8 cellular contexts compared by ENCODE assay signal in genomic region chr10:11724938-11725776, GRCh38. TPM values are rescaled to one million over a fixed set of nuclear protein-coding genes. Genes with fewer than 3 reads are reported as not detected.
DNase-seq lines count a peak whose midpoint lies in the region; ATAC-seq, FAIRE-seq and TF ChIP-seq lines count a peak whose summit lies in the region.

No MANE protein-coding gene starts in this region.

- RAD21 ChIA-PET in HCT116 (lab: Charles Lee; ENCODE audit: low non-redundant PET in 1 of 2, low total read pairs in 2 of 2, uncharacterized antibody in 2 of 2, unreplicated experiment in 2 of 2): interaction anchor here (0.6 to 0.9 kb wide), 5 partner anchors 181 to 210 kb away, joined by 3 to 5 read pairs (median 3); no protein-coding TSS in a partner anchor

- H4K20me1 ChIP-seq in HCT116 (ENCODE audit: insufficient read depth): no peaks in the 10 kb centered on the region

- intact Hi-C loops in HCT116 (cut with micrococcal nuclease): loop anchor here (1.0 kb wide), 1 partner anchor 210 kb away; no protein-coding TSS in a partner anchor

- no peak overlapping the region for H3K27ac Mint-ChIP-seq in activated T-cell treated with anti-CD3 and anti-CD28 coated beads, Interleukin-2, amount 50 U/mL, for 72 hours

- TF ChIP-seq CTCF in HCT116 (IDR thresholded peaks at IDR 0.05 in 2 of 3, conservative IDR thresholded peaks at IDR 0.05 in 1 of 3; ENCODE audit: borderline replicate concordance in 1 of 3, insufficient read depth in 1 of 3, low read depth in 2 of 3, low read length in 2 of 3) (peak; percentile 77 to 84 (median 80)), brain microvascular endothelial cell (IDR thresholded peaks at IDR 0.05; ENCODE audit: low read depth, low read length, missing control alignments) (peak; percentile 80)

- no peak for DNase-seq in activated T-cell treated with anti-CD3 and anti-CD28 coated beads, Interleukin-2, amount 50 U/mL, for 72 hours
- DNase-seq in activated T-cell treated with anti-CD3 and anti-CD28 coated beads, Interleukin-2, amount 50 U/mL, for 48 hours: no peak
- DNase-seq in HCT116 (ENCODE audit: low read depth, low spot score) (peak; percentile 56), NCI-H446 treated with DMSO at 0.1 percent for 48 hours (lab: John Stamatoyannopoulos, UW) (peak; percentile 29), brain microvascular endothelial cell (peak; percentile 54), stromal cell of bone marrow (ENCODE audit: low read depth) (peak; percentile 45)

- peak overlapping the region; percentile 2; the same call in 1 of the 2 replicates for H3K4me2 ChIP-seq in HCT116 (ENCODE audit: low read length)

- H3K36me3 ChIP-seq in HCT116 (ENCODE audit: control insufficient read depth in 1 of 2, insufficient read depth in 2 of 2, low read length in 2 of 2): no peaks in the 10 kb centered on the region
- no peaks in the 10 kb centered on the region for H3K36me3 ChIP-seq in brain microvascular endothelial cell (replicated peaks)

- H3K27me3 ChIP-seq in HCT116 (ENCODE audit: insufficient read depth, low read length) (no peaks in the 10 kb centered on the region), brain microvascular endothelial cell (replicated peaks) (no peaks in the 10 kb centered on the region)

- peak; percentile 97 for FAIRE-seq in islet of Langerhans (lab: Jason Lieb, UNC)

- H3K9me2 ChIP-seq in HCT116 (ENCODE audit: insufficient read depth): no peaks in the 10 kb centered on the region

- in situ Hi-C loops in brain microvascular endothelial cell (cut with HindIII; ENCODE audit: low pct_ligation_motif_present, low sequenced_read_pairs): no loop called here

- H3K4me3 ChIP-seq in HCT116 (replicated peaks in 1 of 2; ENCODE audit: low read depth in 1 of 2, low read length in 2 of 2): no peak overlapping the region
- H3K4me3 ChIP-seq in brain microvascular endothelial cell (ENCODE audit: low read depth, low read length): no peak overlapping the region

- peaks cover 0 to 6% of the 10 kb centered on the region in 2 donors for H3K36me3 Mint-ChIP-seq in activated T-cell treated with anti-CD3 and anti-CD28 coated beads, Interleukin-2, amount 50 U/mL, for 72 hours (ENCODE audit: insufficient read depth in 2 of 2)

- H3K9ac ChIP-seq in HCT116 (ENCODE audit: low read length): no peak overlapping the region

- CTCF ChIA-PET in HCT116 (lab: Charles Lee): interaction anchor here (0.6 to 3.9 kb wide), 8 partner anchors 137 to 301 kb away, joined by 3 to 39 read pairs (median 4); no protein-coding TSS in a partner anchor

- peaks cover 49% of the 10 kb centered on the region for H3K27me3 Mint-ChIP-seq in activated T-cell treated with anti-CD3 and anti-CD28 coated beads, Interleukin-2, amount 50 U/mL, for 72 hours (ENCODE audit: low read depth)

- H2AFZ ChIP-seq in HCT116 (ENCODE audit: low read depth, low read length, poor library complexity, severe bottlenecking): peak overlapping the region; percentile 14

- no peak for TF ChIP-seq POLR2A in HCT116 (IDR thresholded peaks at IDR 0.05; ENCODE audit: borderline replicate concordance, extremely low read depth, insufficient read depth, insufficient read length)

- BruUV-seq in HCT116 (replicated peaks; lab: Mats Ljungman, UMichigan): no TSS peak

- H3K4me1 Mint-ChIP-seq in activated T-cell treated with anti-CD3 and anti-CD28 coated beads, Interleukin-2, amount 50 U/mL, for 72 hours (ENCODE audit: low read depth): peaks cover 6% of the 10 kb centered on the region

- H3K27ac ChIP-seq in HCT116 (ENCODE audit: low read depth, low read length): no peak overlapping the region
- H3K27ac ChIP-seq in brain microvascular endothelial cell: no peak overlapping the region

- H3K9me3 ChIP-seq in HCT116 (ENCODE audit: control insufficient read depth in 1 of 2, insufficient read depth in 1 of 2, low read depth in 1 of 2, low read length in 2 of 2): peaks cover 0 to 2% of the 10 kb centered on the region in 2 experiments; a peak in 2 of 4 replicates

- TF ChIP-seq RAD21 in HCT116 (IDR thresholded peaks at IDR 0.05; ENCODE audit: low read depth): peak; percentile 95

- H3K9me3 Mint-ChIP-seq in activated T-cell treated with anti-CD3 and anti-CD28 coated beads, Interleukin-2, amount 50 U/mL, for 72 hours: peaks cover 1 to 3% of the 10 kb centered on the region in 2 donors

- peak; percentile 53 to 63 for ATAC-seq in activated T-cell treated with anti-CD3 and anti-CD28 coated beads, Interleukin-2, amount 50 U/mL, for 72 hours (replicated peaks in 1 of 2)
- ATAC-seq in HCT116: peak; percentile 97
- no peak for ATAC-seq in HG03571 (IDR thresholded peaks at IDR 0.05; ENCODE audit: unreplicated experiment)

- POLR2A ChIA-PET in HCT116 (lab: Charles Lee): no interaction called here

- H3K79me2 ChIP-seq in HCT116 (ENCODE audit: insufficient read depth, low read length): no peaks in the 10 kb centered on the region

- H3K4me3 Mint-ChIP-seq in activated T-cell treated with anti-CD3 and anti-CD28 coated beads, Interleukin-2, amount 50 U/mL, for 72 hours: no peak overlapping the region

- H3K4me1 ChIP-seq in HCT116 (ENCODE audit: control insufficient read depth in 1 of 2, insufficient read depth in 2 of 2, low read length in 2 of 2): no peaks in the 10 kb centered on the region

TF ChIP-seq in HCT116, 20 proteins besides CTCF, POLR2A, EP300 and RAD21:
- no peak for TF ChIP-seq ZNF274 (IDR thresholded peaks at IDR 0.05; ENCODE audit: low read depth, low read length)
- TF ChIP-seq ZBTB33 (IDR thresholded peaks at IDR 0.05; ENCODE audit: extremely low read depth, insufficient replicate concordance, low read length): no peak
- peak; percentile 20; the same call in 1 of the 2 replicates for TF ChIP-seq CBX3 (IDR thresholded peaks at IDR 0.05; ENCODE audit: low read depth)
- no peak for TF ChIP-seq SP1 (IDR thresholded peaks at IDR 0.05; ENCODE audit: low read depth)
- TF ChIP-seq EGR1 (IDR thresholded peaks at IDR 0.05; ENCODE audit: low read depth): no peak
- TF ChIP-seq MAX (IDR thresholded peaks at IDR 0.05): no peak
- TF ChIP-seq FOSL1 (IDR thresholded peaks at IDR 0.05; ENCODE audit: low read depth): no peak
- no peak for TF ChIP-seq REST (IDR thresholded peaks at IDR 0.05; ENCODE audit: low read depth)
- TF ChIP-seq YY1 (IDR thresholded peaks at IDR 0.05; ENCODE audit: extremely low read depth, insufficient replicate concordance, low read depth, low read length): peak; percentile 43
- TF ChIP-seq POLR2AphosphoS5 (IDR thresholded peaks at IDR 0.05; ENCODE audit: low read depth, low read length): no peak
- no peak for TF ChIP-seq EZH2phosphoT487 (IDR thresholded peaks at IDR 0.05; ENCODE audit: borderline replicate concordance)
- no peak for TF ChIP-seq SRF (IDR thresholded peaks at IDR 0.05; ENCODE audit: low read depth)
- TF ChIP-seq ZFX (IDR thresholded peaks at IDR 0.05): no peak
- TF ChIP-seq ATF3 (IDR thresholded peaks at IDR 0.05): no peak
- no peak for TF ChIP-seq JUND (IDR thresholded peaks at IDR 0.05)

RNA-seq across cellular contexts. Expression of gene ECHDC3, which starts 17.0 kb away (rescaled TPM):
- total RNA-seq in activated T-cell treated with anti-CD3 and anti-CD28 coated beads, Interleukin-2, amount 50 U/mL, for 72 hours: 1 to 10 TPM; 4.2 to 4.3 TPM
- 13.0 TPM for total RNA-seq in HCT116 (2021; ENCODE audit: unreplicated experiment)
- polyA plus RNA-seq in HCT116 (2012): 9.9 and 11.2 TPM in 2 replicates

Comparison
In these comparisons a context has a peak if more than half of its experiments do, and no peak if none do; other contexts are left out.
1. DNase-seq: peak in HCT116 (single experiment), NCI-H446 treated with DMSO at 0.1 percent for 48 hours (single experiment), brain microvascular endothelial cell (single experiment) and stromal cell of bone marrow (single experiment); none in activated T-cell treated with anti-CD3 and anti-CD28 coated beads, Interleukin-2, amount 50 U/mL, for 72 hours (0 of 2) and activated T-cell treated with anti-CD3 and anti-CD28 coated beads, Interleukin-2, amount 50 U/mL, for 48 hours (0 of 2).